In the genomic region with DNA sequence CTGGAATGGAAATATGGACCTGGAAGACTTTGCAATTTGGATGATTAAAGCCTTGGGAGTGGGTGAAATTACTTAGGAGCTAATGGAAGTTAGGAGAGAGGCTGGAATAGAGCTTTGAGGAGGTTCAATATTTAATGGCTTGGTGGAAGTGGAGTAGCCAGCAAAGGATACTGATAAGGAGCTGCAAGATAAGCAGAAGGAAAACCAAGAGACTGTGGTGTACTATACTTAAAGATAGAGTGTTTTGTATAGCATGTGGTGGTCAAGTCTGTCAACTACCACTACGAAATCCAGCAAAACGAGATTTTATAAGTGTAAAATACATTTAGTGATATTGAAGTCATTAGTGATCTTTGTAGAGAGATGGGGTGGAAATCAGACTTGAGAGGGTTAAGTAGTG, we compare ENCODE assay signal across 24 cellular contexts.
"Had no signal": no experiment of that assay in that cellular context is flagged by ENCODE, and none has a peak within 500 bp of the region (broad histone marks: within the 10 kb centered on the region; RNA-seq: fewer than 3 reads in every experiment).

No MANE protein-coding gene starts in this region.

- H3K4me3 ChIP-seq: coronary artery, dorsolateral prefrontal cortex, esophagus muscularis mucosa, gastroesophageal sphincter, heart left ventricle, hepatocyte, left lung, lower lobe of right lung, mucosa of descending colon had no signal

- H3K4me2 ChIP-seq: hepatocyte had no signal

- H2AFZ ChIP-seq: hepatocyte had no signal

- H3K79me2 ChIP-seq: hepatocyte had no signal

- H3K9me3 ChIP-seq: gastroesophageal sphincter, lower lobe of right lung, mucosa of descending colon had no signal

- H3K27ac ChIP-seq: coronary artery, dorsolateral prefrontal cortex, esophagus muscularis mucosa, foreskin keratinocyte, gastroesophageal sphincter, heart left ventricle, hepatocyte, left lung, lower lobe of right lung had no signal

- DNase-seq: dermis blood vessel endothelial cell; dorsolateral prefrontal cortex; effector CD4-positive, alpha-beta T cell; effector memory CD4-positive, alpha-beta T cell; foreskin keratinocyte; heart left ventricle; hypothalamus; immature natural killer cell; left cardiac atrium; left lung; left ventricle myocardium superior; lower lobe of right lung; mesenchymal stem cell; mucosa of descending colon; naive B cell had no signal

- ATAC-seq: foreskin keratinocyte, gastroesophageal sphincter, heart left ventricle, left cardiac atrium, left lung, left ventricle myocardium superior, lower lobe of right lung, mucosa of descending colon had no signal

- H3K36me3 ChIP-seq: esophagus muscularis mucosa, gastroesophageal sphincter, heart left ventricle, left lung, lower lobe of right lung had no signal

- H3K4me1 ChIP-seq: esophagus muscularis mucosa, foreskin keratinocyte, gastroesophageal sphincter, heart left ventricle, left lung, lower lobe of right lung had no signal

- H3K27me3 ChIP-seq: esophagus muscularis mucosa, foreskin keratinocyte, gastroesophageal sphincter, heart left ventricle, hepatocyte, left lung had no signal

- FAIRE-seq: colon, endothelial cell of umbilical vein, frontal cortex, islet of Langerhans, keratinocyte had no signal
